Comparison of ENCODE assay signal across 1 cellular context in genomic region chr14:60922050-60922449, GRCh38.
TF ChIP-seq lines count a peak whose summit lies in the region.

No MANE protein-coding gene starts in this region.

TF ChIP-seq in SK-N-SH treated with all-trans-retinoic acid at 6 μM for 48 hours, 23 proteins besides CTCF, POLR2A, EP300 and RAD21 (continued from another document):
- no peak for TF ChIP-seq PATZ1 (CRISPR knock-in tag; IDR thresholded peaks at IDR 0.05; ENCODE audit: borderline replicate concordance)
- no peak for TF ChIP-seq CSDC2 (CRISPR knock-in tag; IDR thresholded peaks at IDR 0.05)
- no peak for TF ChIP-seq GLIS3 (CRISPR knock-in tag; IDR thresholded peaks at IDR 0.05)
- TF ChIP-seq ZFP3 (CRISPR knock-in tag; IDR thresholded peaks at IDR 0.05): no peak
- peak; percentile 96 for TF ChIP-seq ISL1 (CRISPR knock-in tag; IDR thresholded peaks at IDR 0.05)
TF ChIP-seq in SK-N-SH treated with all-trans-retinoic acid at 6 μM for 48 hours: peak in this region for 4.
